Comparison of ENCODE assay signal across 16 cellular contexts in the genomic region with DNA sequence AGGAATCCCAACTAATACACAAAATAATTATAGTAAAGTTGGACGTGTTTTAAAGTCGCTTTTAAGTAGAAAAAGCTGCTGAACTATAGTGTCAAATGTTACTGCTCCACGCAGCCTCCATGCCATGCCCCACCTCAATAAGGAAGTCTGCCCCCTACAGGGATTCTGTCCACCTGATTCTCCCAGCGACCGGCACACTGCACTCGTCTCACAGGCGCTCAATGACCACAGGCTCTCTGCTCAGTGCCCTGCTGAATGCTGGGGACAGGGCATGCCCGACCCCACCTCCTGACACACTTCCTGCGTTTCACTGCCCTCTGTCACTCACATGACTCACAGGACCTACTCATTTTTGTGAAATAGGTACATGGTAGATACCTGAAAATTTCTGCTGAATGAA. TPM values are rescaled to one million over a fixed set of nuclear protein-coding genes. Genes with fewer than 3 reads are reported as not detected.
A peak's percentile ranks its signal among the peaks of the same experiment; 100 is the strongest.
DNase-seq lines count a peak whose midpoint lies in the region; ATAC-seq and TF ChIP-seq lines count a peak whose summit lies in the region.
"Had no signal": no experiment of that assay in that cellular context is flagged by ENCODE, and none has a peak within 500 bp of the region (broad histone marks: within the 10 kb centered on the region; RNA-seq: fewer than 3 reads in every experiment).

No MANE protein-coding gene starts in this region.

- H3K4me3 ChIP-seq in choroid plexus epithelial cell (ENCODE audit: low read depth, low read length), result no peak overlapping the region
- H3K4me3 ChIP-seq: esophagus muscularis mucosa, sigmoid colon, SJCRH30, thoracic aorta had no signal

- H3K9me3 Mint-ChIP-seq in neural crest cell, result no peaks in the 10 kb centered on the region

- no peaks in the 10 kb centered on the region for H3K4me1 Mint-ChIP-seq in neural crest cell

- no peak overlapping the region for H3K4me3 Mint-ChIP-seq in neural crest cell

- no peaks in the 10 kb centered on the region for H3K36me3 Mint-ChIP-seq in neural crest cell (ENCODE audit: low read depth)

- H3K27me3 Mint-ChIP-seq in neural crest cell (ENCODE audit: low read depth), result no peaks in the 10 kb centered on the region

- DNase-seq in DMS 273 (lab: John Stamatoyannopoulos, UW; ENCODE audit: unreplicated experiment) (peak; percentile 6), DMS 273 treated with DMSO at 0.1 percent for 48 hours (lab: John Stamatoyannopoulos, UW) (no peak), HT1080 (ENCODE audit: low read depth) (peak; percentile 15), choroid plexus epithelial cell (ENCODE audit: low read depth) (no peak), neural crest cell (ENCODE audit: low read depth, low spot score) (peak; percentile 11), AG08396 (ENCODE audit: low spot score) (no peak), NCI-H1417 (lab: John Stamatoyannopoulos, UW) (no peak)
- DNase-seq: activated effector memory CD4-positive, alpha-beta T cell treated with anti-CD3 and anti-CD28 coated beads, Interleukin-2, amount 50 U/mL, for 16 hours; caudate nucleus; MM.1S; NCI-H446 treated with DMSO at 0.1 percent for 48 hours; sigmoid colon; SJCRH30 had no signal

- no peak for ATAC-seq in HG03135 (IDR thresholded peaks at IDR 0.05; ENCODE audit: unreplicated experiment)

- H3K27ac Mint-ChIP-seq in neural crest cell (ENCODE audit: unreplicated experiment), result no peak overlapping the region

- peak; percentile 33 for TF ChIP-seq CTCF in choroid plexus epithelial cell (conservative IDR thresholded peaks at IDR 0.05; ENCODE audit: low read depth, low read length)
- TF ChIP-seq CTCF in neural crest cell (conservative IDR thresholded peaks at IDR 0.05), result peak; percentile 41

RNA-seq across cellular contexts. Expression of a gene that starts 48.9 kb away (rescaled TPM):
- total RNA-seq in HT1080 (2014; rRNA removed; shearing (Covaris generic)), result 0.43 TPM in 1 of 2 replicates, not detected in the other
- polyA plus RNA-seq in HT1080 (2015; cell fraction: cytosol; rRNA removed), result 2.1 and 2.8 TPM in 2 replicates
- 4.4 and 7.6 TPM in 2 replicates for polyA plus RNA-seq in HT1080 (2015; cell fraction: nucleus; rRNA removed)
- total RNA-seq in neural crest cell, result not detected in 2 replicates

RNA-seq across cellular contexts. Expression of a gene that starts 58.2 kb away (rescaled TPM):
- 6.9 and 9.4 TPM in 2 replicates for total RNA-seq in HT1080 (2014; rRNA removed; shearing (Covaris generic))
- 3.7 and 5.5 TPM in 2 replicates for polyA plus RNA-seq in HT1080 (2015; cell fraction: cytosol; rRNA removed)
- polyA plus RNA-seq in HT1080 (2015; cell fraction: nucleus; rRNA removed), result 14.9 and 15.7 TPM in 2 replicates
- 17.0 and 19.5 TPM in 2 replicates for total RNA-seq in neural crest cell

RNA-seq across cellular contexts. Expression of a gene that starts 58.4 kb away (rescaled TPM):
- total RNA-seq in HT1080 (2014; rRNA removed; shearing (Covaris generic)), result 28.1 and 36.6 TPM in 2 replicates
- polyA plus RNA-seq in HT1080 (2015; cell fraction: cytosol; rRNA removed), result 31.4 and 33.5 TPM in 2 replicates
- polyA plus RNA-seq in HT1080 (2015; cell fraction: nucleus; rRNA removed), result 23.7 and 30.4 TPM in 2 replicates
- total RNA-seq in neural crest cell, result 21.3 and 29.4 TPM in 2 replicates

Comparison
In these comparisons a context has a peak if more than half of its experiments do, and no peak if none do; other contexts are left out.
1. DNase-seq: peak in DMS 273 (single experiment), HT1080 (single experiment) and neural crest cell (single experiment); none in DMS 273 treated with DMSO at 0.1 percent for 48 hours (single experiment), choroid plexus epithelial cell (single experiment), AG08396 (single experiment) and NCI-H1417 (0 of 3).